ENCODE assay signal across 10 cellular contexts in the genomic region with DNA sequence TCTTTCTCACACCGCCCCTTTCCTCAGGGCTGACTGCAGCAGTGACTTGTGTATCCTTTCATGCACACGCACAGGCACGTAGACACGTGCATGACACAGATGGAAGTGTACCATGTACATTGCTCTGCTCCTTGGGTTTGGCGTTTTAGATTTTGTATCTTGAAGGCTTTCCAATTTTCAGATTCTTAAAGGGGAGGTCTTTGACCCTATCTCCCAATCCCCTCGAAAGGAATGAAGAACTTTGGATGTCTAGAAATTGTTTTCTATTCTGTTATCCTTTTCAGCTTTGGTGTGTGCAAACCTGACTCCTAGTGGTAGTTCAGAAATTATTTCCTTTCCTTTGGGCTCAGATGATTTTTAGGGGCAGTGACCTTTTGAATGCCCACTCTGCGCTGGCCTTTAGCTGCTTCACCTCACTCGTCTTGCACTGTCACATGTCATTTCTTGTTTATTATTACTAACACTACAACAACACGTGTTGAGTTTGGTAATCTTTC.
DNase-seq lines count a peak whose midpoint lies in the region; ATAC-seq, FAIRE-seq and TF ChIP-seq lines count a peak whose summit lies in the region.
"Had no signal": no experiment of that assay in that cellular context is flagged by ENCODE, and none has a peak within 500 bp of the region (broad histone marks: within the 10 kb centered on the region; RNA-seq: fewer than 3 reads in every experiment).

No MANE protein-coding gene starts in this region.

- POLR2A ChIA-PET in AG04450 (lab: Yijun Ruan, JAX), result no interaction called here

- FAIRE-seq in kidney (lab: Jason Lieb, UNC), result no peak

- CTCF ChIA-PET in AG04450 (lab: Charles Lee), result interaction anchor here (0.7 to 1.8 kb wide), 12 partner anchors 8 to 496 kb away, joined by 3 to 11 read pairs (median 5); no protein-coding TSS in a partner anchor

- no peak overlapping the region for H3K27ac ChIP-seq in AG04450 (ENCODE audit: low read depth, low read length)
- H3K27ac ChIP-seq in kidney (ENCODE audit: low read depth in 2 of 2, low read length in 2 of 2), result no peak overlapping the region

- intact Hi-C loops in kidney (cut with DNase I), result no loop called here

- H3K9ac ChIP-seq in kidney (ENCODE audit: low read length in 2 of 2), result no peak overlapping the region

- ATAC-seq in GM19023 (IDR thresholded peaks at IDR 0.05; ENCODE audit: unreplicated experiment), result no peak

- H3K9me3 ChIP-seq in AG04450 (ENCODE audit: control insufficient read depth, insufficient read depth, low read length) (no peaks in the 10 kb centered on the region), kidney (ENCODE audit: control insufficient read depth in 1 of 2, low read length in 2 of 2) (no peaks in the 10 kb centered on the region)

- TF ChIP-seq CTCF in AG04450 (IDR thresholded peaks at IDR 0.05; ENCODE audit: low read depth, low read length), result peak; percentile 58
- TF ChIP-seq CTCF in GM13976 (IDR thresholded peaks at IDR 0.05; ENCODE audit: borderline replicate concordance, control extremely low read depth, extremely low read depth, insufficient read depth, missing control alignments), result peak; percentile 55
- peak; percentile 34; the same call in 1 of the 2 replicates for TF ChIP-seq CTCF in WI38 (IDR thresholded peaks at IDR 0.05; ENCODE audit: low read depth, low read length)
- peak; percentile 38 for TF ChIP-seq CTCF in kidney (IDR thresholded peaks at IDR 0.05; ENCODE audit: borderline replicate concordance, extremely low read depth, insufficient read depth)

- peaks cover 0 to 5% of the 10 kb centered on the region in 2 donors for H3K4me1 ChIP-seq in kidney (ENCODE audit: control insufficient read depth in 1 of 2, insufficient read depth in 1 of 2, low read depth in 1 of 2, low read length in 2 of 2)

- no peak for DNase-seq in AG04450 (ENCODE audit: low read depth, low spot score)
- no peak for DNase-seq in GM13976 (ENCODE audit: low spot score)
- DNase-seq in kidney, result no peak
- DNase-seq in middle frontal gyrus (ENCODE audit: extremely low spot score, low spot score), result no peak
- DNase-seq in RPMI8226, result no peak
- DNase-seq in NCI-H2196 treated with DMSO at 0.1 percent for 48 hours (lab: John Stamatoyannopoulos, UW; ENCODE audit: unreplicated experiment), result no peak
- DNase-seq: stimulated activated CD4-positive, alpha-beta T cell treated with anti-CD3 and anti-CD28 coated beads, Interleukin-2, amount 100 ng/mL, for 48 hours; T-helper 9 cell had no signal

- no peaks in the 10 kb centered on the region for H3K36me3 ChIP-seq in kidney (ENCODE audit: control insufficient read depth in 1 of 2, insufficient read depth in 2 of 2, low read length in 2 of 2)

- H3K4me3 ChIP-seq in AG04450 (ENCODE audit: low read depth, low read length) (no peak overlapping the region), WI38 (ENCODE audit: low read depth, low read length) (no peak overlapping the region), kidney (ENCODE audit: low read length in 2 of 2) (no peak overlapping the region)

- in situ Hi-C loops in GM13976 (cut with MboI; ENCODE audit: low sequenced_read_pairs, unreplicated experiment), result no loop called here

- H3K27me3 ChIP-seq in AG04450 (ENCODE audit: control insufficient read depth, insufficient read depth, low read length), result no peaks in the 10 kb centered on the region
